In genomic region chr5:179526978-179527377, GRCh38 we compare ENCODE assay signal across 24 cellular contexts.
"Had no signal": no experiment of that assay in that cellular context is flagged by ENCODE, and none has a peak within 500 bp of the region (broad histone marks: within the 10 kb centered on the region; RNA-seq: fewer than 3 reads in every experiment).

No MANE protein-coding gene starts in this region.

- H3K4me3 ChIP-seq: colonic mucosa, lower lobe of right lung, neural progenitor cell, right lobe of liver, suprapubic skin, transverse colon, vagina had no signal

- H3K27me3 ChIP-seq: colonic mucosa, right lobe of liver, suprapubic skin, transverse colon, vagina had no signal

- H3K9me3 ChIP-seq: colonic mucosa, lower lobe of right lung, right lobe of liver, suprapubic skin, transverse colon, vagina had no signal

- H3K4me1 ChIP-seq: colonic mucosa, parathyroid adenoma, right lobe of liver had no signal

- H3K36me3 ChIP-seq: colonic mucosa, lower lobe of right lung, neural progenitor cell, right lobe of liver, suprapubic skin, transverse colon, vagina had no signal

- H3K9ac ChIP-seq: neural progenitor cell, parathyroid adenoma had no signal

- ATAC-seq: esophagus mucosa; left ventricle myocardium superior; lower lobe of right lung; naive thymus-derived CD4-positive, alpha-beta T cell; right lobe of liver; stimulated activated naive CD8-positive, alpha-beta T cell treated with anti-CD3 and anti-CD28 coated beads, Interleukin-15, amount 100 ng/mL, for 72 hours had no signal

- DNase-seq: colonic mucosa; effector CD8-positive, alpha-beta T cell; endodermal cell; foreskin melanocyte; glutamatergic neuron; hypothalamus; immature natural killer cell; left ventricle myocardium superior; lower lobe of right lung; naive thymus-derived CD4-positive, alpha-beta T cell; small intestine; stimulated activated CD4-positive, alpha-beta T cell treated with anti-CD3 and anti-CD28 coated beads, Interleukin-1b, Interleukin-23, amount 100 ng/mL, for 48 hours; stimulated activated CD4-positive, alpha-beta T cell treated with anti-CD3 and anti-CD28 coated beads, Interleukin-4, amount 100 ng/mL, for 1 hour; stimulated activated CD8-positive, alpha-beta memory T cell treated with anti-CD3 and anti-CD28 coated beads, Interleukin-4, amount 100 ng/mL, for 48 hours; stimulated activated naive CD4-positive, alpha-beta T cell; stimulated activated naive CD8-positive, alpha-beta T cell treated with anti-CD3 and anti-CD28 coated beads, Interleukin-15, amount 100 ng/mL, for 72 hours; transverse colon had no signal

- H3K27ac ChIP-seq: colonic mucosa, epithelial cell of prostate, lower lobe of right lung, neural progenitor cell, parathyroid adenoma, right lobe of liver, suprapubic skin, transverse colon, vagina had no signal
